Comparison of ENCODE assay signal across 24 cellular contexts in the genomic region with DNA sequence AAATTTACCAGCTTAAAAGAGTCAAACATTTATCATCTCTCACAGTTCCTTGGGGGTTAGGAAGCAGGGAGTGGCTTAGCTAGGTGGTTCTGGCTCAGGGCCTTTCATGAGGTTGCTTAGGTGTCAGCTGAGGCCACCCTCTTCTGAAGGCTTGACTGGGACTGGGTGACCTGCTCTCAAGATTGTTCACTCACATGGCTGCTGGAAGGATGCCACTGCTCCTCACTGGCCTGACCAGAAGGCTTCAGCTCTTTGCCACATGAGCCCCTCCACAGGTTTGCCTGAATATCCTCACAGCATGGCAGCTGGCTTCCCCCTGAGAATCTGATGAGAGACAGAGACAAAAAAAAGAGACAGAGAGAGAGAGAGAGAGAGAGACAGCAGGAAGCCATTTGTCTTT. TPM values are rescaled to one million over a fixed set of nuclear protein-coding genes. Genes with fewer than 3 reads are reported as not detected.
"Had no signal": no experiment of that assay in that cellular context is flagged by ENCODE, and none has a peak within 500 bp of the region (broad histone marks: within the 10 kb centered on the region; RNA-seq: fewer than 3 reads in every experiment).

No MANE protein-coding gene starts in this region.

- H3K27ac ChIP-seq: SJSA1, SK-N-MC had no signal

- H3K4me1 ChIP-seq: SJSA1 had no signal

- H3K9me3 Mint-ChIP-seq: T-cell had no signal

- ATAC-seq: HepG2, T-cell had no signal

- H3K4me3 Mint-ChIP-seq: T-cell had no signal

- H3K27me3 ChIP-seq: MG63, SJSA1 had no signal

- H3K36me3 Mint-ChIP-seq: T-cell had no signal

- DNase-seq: IMR-90, Karpas-422, KG1, MG63, NCI-H1092, NCI-H1105 treated with DMSO at 0.1 percent for 48 hours, NCI-H1436, NCI-H1694, NCI-H187 treated with DMSO at 0.1 percent for 48 hours, NCI-H2029 treated with DMSO at 0.1 percent for 48 hours, NCI-H2171 treated with DMSO at 0.1 percent for 48 hours, NCI-H345, NCI-H446 treated with DMSO at 0.1 percent for 48 hours, NCI-H510A treated with DMSO at 0.1 percent for 48 hours, NCI-H526, NCI-H82, Right ventricle myocardium superior, RPMI8226, SIG-M5, SW 1271, T-cell had no signal

- H3K27ac Mint-ChIP-seq: T-cell had no signal

- H3K9me3 ChIP-seq: MG63, SJSA1 had no signal

- H3K4me3 ChIP-seq: MG63, SJSA1, SK-N-MC had no signal

- H3K4me1 Mint-ChIP-seq: T-cell had no signal

- H3K36me3 ChIP-seq: MG63, SJSA1 had no signal

RNA-seq across cellular contexts. Expression of gene RNF152, which starts 17.3 kb away (rescaled TPM):
- total RNA-seq: HepG2 had no signal
